In the genomic region with DNA sequence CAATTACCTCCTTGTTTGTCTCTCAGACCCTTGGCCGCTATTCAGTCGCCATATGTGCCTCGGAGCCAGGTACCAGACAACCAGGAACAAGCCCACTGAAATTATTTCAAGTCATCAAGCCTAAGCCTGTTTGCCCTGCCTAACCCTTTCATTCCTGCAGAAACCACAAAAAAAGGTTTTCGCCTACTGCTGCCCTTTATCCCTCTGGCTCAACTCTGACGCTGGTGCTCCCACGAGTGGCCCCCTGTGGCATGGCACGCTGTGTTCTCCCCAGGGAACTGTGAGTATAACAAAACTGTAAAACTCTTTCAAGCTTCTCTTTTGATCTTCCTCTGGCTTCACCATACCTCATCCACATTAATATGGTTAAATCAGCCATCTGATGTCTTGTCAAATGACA, we compare ENCODE assay signal across 26 cellular contexts.
DNase-seq lines count a peak whose midpoint lies in the region; ATAC-seq, FAIRE-seq and TF ChIP-seq lines count a peak whose summit lies in the region.
"Had no signal": no experiment of that assay in that cellular context is flagged by ENCODE, and none has a peak within 500 bp of the region (broad histone marks: within the 10 kb centered on the region; RNA-seq: fewer than 3 reads in every experiment).

No MANE protein-coding gene starts in this region.

- H3K18ac ChIP-seq in neuronal stem cell (ENCODE audit: low read length), result no peak overlapping the region

- H3K27ac ChIP-seq in neuronal stem cell (replicated peaks; ENCODE audit: low read length), result no peak overlapping the region
- H3K27ac ChIP-seq: 22Rv1, dorsolateral prefrontal cortex, epithelial cell of prostate, heart left ventricle, left ventricle myocardium inferior, neutrophil, SJCRH30, skin epidermis had no signal

- H2BK12ac ChIP-seq in neuronal stem cell (ENCODE audit: low read length), result no peak overlapping the region

- no peak overlapping the region for H2AFZ ChIP-seq in neuronal stem cell (ENCODE audit: low read length)

- ATAC-seq in GM21825 (IDR thresholded peaks at IDR 0.05; ENCODE audit: unreplicated experiment), result no peak
- no peak for ATAC-seq in HG02763 (IDR thresholded peaks at IDR 0.05; ENCODE audit: unreplicated experiment)
- ATAC-seq: activated CD8-positive, alpha-beta memory T cell treated with anti-CD3 and anti-CD28 coated beads, Interleukin-2, amount 10 ng/mL, durations not matched to agents 7 days and 5 days; heart left ventricle; mucosa of descending colon; stimulated activated effector memory CD8-positive, alpha-beta T cell treated with anti-CD3 and anti-CD28 coated beads, Interleukin-12 subunit alpha, Interleukin-12 subunit beta, amount 100 ng/mL, for 72 hours; T-helper 17 cell had no signal

- H3K27me3 Mint-ChIP-seq in type B pancreatic cell, result no peaks in the 10 kb centered on the region
- H3K27me3 Mint-ChIP-seq: activated CD4-positive, alpha-beta T cell treated with anti-CD3 and anti-CD28 coated beads, Interleukin-2, amount 10 ng/mL, durations not matched to agents 7 days and 5 days; activated CD8-positive, alpha-beta memory T cell treated with anti-CD3 and anti-CD28 coated beads, Interleukin-2, amount 10 ng/mL, durations not matched to agents 7 days and 5 days; activated naive CD4-positive, alpha-beta T cell treated with anti-CD3 and anti-CD28 coated beads, Interleukin-2, amount 50 U/mL, for 24 hours; T-helper 17 cell had no signal

- no peaks in the 10 kb centered on the region for H3K9me3 ChIP-seq in neuronal stem cell (replicated peaks in 1 of 2; ENCODE audit: control insufficient read depth in 2 of 2, insufficient read depth in 1 of 2, low read depth in 1 of 2, low read length in 2 of 2)
- H3K9me3 ChIP-seq: heart left ventricle, left ventricle myocardium inferior, mucosa of descending colon, neutrophil, SJCRH30 had no signal

- no peak overlapping the region for H4K8ac ChIP-seq in neuronal stem cell (ENCODE audit: low read depth, low read length)

- TF ChIP-seq CTCF in bronchial epithelial cell (IDR thresholded peaks at IDR 0.05; ENCODE audit: insufficient read depth, low read length, severe bottlenecking), result no peak
- no peak for TF ChIP-seq CTCF in type B pancreatic cell (conservative IDR thresholded peaks at IDR 0.05)

- H3K4me1 Mint-ChIP-seq in type B pancreatic cell (ENCODE audit: unreplicated experiment), result no peaks in the 10 kb centered on the region
- H3K4me1 Mint-ChIP-seq: activated CD8-positive, alpha-beta memory T cell treated with anti-CD3 and anti-CD28 coated beads, Interleukin-2, amount 10 ng/mL, durations not matched to agents 7 days and 5 days; activated naive CD4-positive, alpha-beta T cell treated with anti-CD3 and anti-CD28 coated beads, Interleukin-2, amount 50 U/mL, for 24 hours; stimulated activated effector memory CD8-positive, alpha-beta T cell treated with anti-CD3 and anti-CD28 coated beads, Interleukin-12 subunit alpha, Interleukin-12 subunit beta, amount 100 ng/mL, for 72 hours; T-helper 17 cell had no signal

- no peak overlapping the region for H2BK5ac ChIP-seq in neuronal stem cell (ENCODE audit: low read length)

- no peak for FAIRE-seq in bronchial epithelial cell (lab: Jason Lieb, UNC)
- FAIRE-seq: GM12892 had no signal

- H3K36me3 ChIP-seq in bronchial epithelial cell (ENCODE audit: control insufficient read depth, insufficient read depth, low read length) (no peaks in the 10 kb centered on the region), neuronal stem cell (replicated peaks in 1 of 2; ENCODE audit: control insufficient read depth in 2 of 2, insufficient read depth in 2 of 2, low read length in 2 of 2) (no peaks in the 10 kb centered on the region)
- H3K36me3 ChIP-seq: heart left ventricle, left ventricle myocardium inferior, neutrophil, SJCRH30 had no signal

- H3K9ac ChIP-seq in neuronal stem cell (ENCODE audit: low read depth, low read length, poor library complexity), result no peak overlapping the region

- no peak overlapping the region for H2AK5ac ChIP-seq in neuronal stem cell (ENCODE audit: low read depth, low read length)

- no peak overlapping the region for H3K4me3 ChIP-seq in bronchial epithelial cell (ENCODE audit: low read depth, low read length)
- no peak overlapping the region for H3K4me3 ChIP-seq in neuronal stem cell (ENCODE audit: low read length in 2 of 2)
- H3K4me3 ChIP-seq: dorsolateral prefrontal cortex, heart left ventricle, left ventricle myocardium inferior, mucosa of descending colon, SJCRH30, skin epidermis had no signal

- H3K9me3 Mint-ChIP-seq in type B pancreatic cell, result no peaks in the 10 kb centered on the region
- H3K9me3 Mint-ChIP-seq: activated naive CD4-positive, alpha-beta T cell treated with anti-CD3 and anti-CD28 coated beads, Interleukin-2, amount 50 U/mL, for 24 hours had no signal

- no peak overlapping the region for H3K23ac ChIP-seq in neuronal stem cell (ENCODE audit: low read depth, low read length, poor library complexity)

- no peak overlapping the region for H2BK120ac ChIP-seq in neuronal stem cell (ENCODE audit: low read depth, low read length)

- DNase-seq in DMS153 (lab: John Stamatoyannopoulos, UW), result peak; percentile 30
- no peak for DNase-seq in DMS153 treated with DMSO at 0.1 percent for 48 hours (lab: John Stamatoyannopoulos, UW; ENCODE audit: unreplicated experiment)
- DNase-seq in NCI-H69 (lab: John Stamatoyannopoulos, UW), result peak; percentile 71
- peak; percentile 28 for DNase-seq in bronchial epithelial cell (ENCODE audit: low read depth)
- peak; percentile 11 for DNase-seq in neuronal stem cell (ENCODE audit: low spot score)
- no peak for DNase-seq in type B pancreatic cell (ENCODE audit: extremely low spot score, unreplicated experiment)
- DNase-seq: activated CD4-positive, alpha-beta T cell treated with anti-CD3 and anti-CD28 coated beads, Interleukin-2, amount 10 ng/mL, durations not matched to agents 7 days and 5 days; activated CD8-positive, alpha-beta memory T cell treated with anti-CD3 and anti-CD28 coated beads, Interleukin-2, amount 10 ng/mL, durations not matched to agents 7 days and 5 days; aorta; dorsolateral prefrontal cortex; heart left ventricle; left ventricle myocardium inferior; mucosa of descending colon; NCI-H748 treated with DMSO at 0.1 percent for 48 hours; stimulated activated CD4-positive, alpha-beta T cell treated with anti-CD3 and anti-CD28 coated beads, Interleukin-1b, Interleukin-23, amount 100 ng/mL, for 48 hours; T-helper 17 cell had no signal

- H2BK15ac ChIP-seq in neuronal stem cell (ENCODE audit: low read length), result no peak overlapping the region

- no peaks in the 10 kb centered on the region for H3K36me3 Mint-ChIP-seq in type B pancreatic cell
- H3K36me3 Mint-ChIP-seq: activated CD8-positive, alpha-beta memory T cell treated with anti-CD3 and anti-CD28 coated beads, Interleukin-2, amount 10 ng/mL, durations not matched to agents 7 days and 5 days; activated naive CD4-positive, alpha-beta T cell treated with anti-CD3 and anti-CD28 coated beads, Interleukin-2, amount 50 U/mL, for 24 hours; stimulated activated effector memory CD8-positive, alpha-beta T cell treated with anti-CD3 and anti-CD28 coated beads, Interleukin-12 subunit alpha, Interleukin-12 subunit beta, amount 100 ng/mL, for 72 hours had no signal

- no peak overlapping the region for H3K4ac ChIP-seq in neuronal stem cell (ENCODE audit: low read length)

- H3K27ac Mint-ChIP-seq in type B pancreatic cell, result no peak overlapping the region
- H3K27ac Mint-ChIP-seq: activated CD4-positive, alpha-beta T cell treated with anti-CD3 and anti-CD28 coated beads, Interleukin-2, amount 10 ng/mL, durations not matched to agents 7 days and 5 days; activated CD8-positive, alpha-beta memory T cell treated with anti-CD3 and anti-CD28 coated beads, Interleukin-2, amount 10 ng/mL, durations not matched to agents 7 days and 5 days; activated naive CD4-positive, alpha-beta T cell treated with anti-CD3 and anti-CD28 coated beads, Interleukin-2, amount 50 U/mL, for 24 hours; stimulated activated effector memory CD8-positive, alpha-beta T cell treated with anti-CD3 and anti-CD28 coated beads, Interleukin-12 subunit alpha, Interleukin-12 subunit beta, amount 100 ng/mL, for 72 hours; T-helper 17 cell had no signal

- no peak overlapping the region for H3K4me2 ChIP-seq in neuronal stem cell (ENCODE audit: insufficient read depth, low read length, poor library complexity, severe bottlenecking)

- WGBS in neuronal stem cell (ENCODE audit: extremely low coverage in 2 of 2, insufficient read length in 2 of 2, insufficient replicate concordance in 1 of 2), 2 donors, result no CpG with 5 or more reads among the region's 7 CpGs

- H3K79me1 ChIP-seq in neuronal stem cell (ENCODE audit: low read depth, low read length), result no peaks in the 10 kb centered on the region

- no peak overlapping the region for H4K91ac ChIP-seq in neuronal stem cell (ENCODE audit: low read depth, low read length, poor library complexity)

- H3K14ac ChIP-seq in neuronal stem cell (ENCODE audit: low read length), result no peak overlapping the region

- peaks cover 0 to 3% of the 10 kb centered on the region in 2 donors for H3K4me1 ChIP-seq in neuronal stem cell (ENCODE audit: control insufficient read depth in 2 of 2, insufficient read depth in 1 of 2, low read depth in 1 of 2, low read length in 2 of 2)
- H3K4me1 ChIP-seq: heart left ventricle, left ventricle myocardium inferior, SJCRH30 had no signal

- H3K27me3 ChIP-seq in bronchial epithelial cell (ENCODE audit: control insufficient read depth, insufficient read depth, low read length), result no peaks in the 10 kb centered on the region
- no peaks in the 10 kb centered on the region for H3K27me3 ChIP-seq in neuronal stem cell (ENCODE audit: control insufficient read depth in 3 of 3, insufficient read depth in 3 of 3, low read depth in 1 of 3, low read length in 3 of 3)
- H3K27me3 ChIP-seq: dorsolateral prefrontal cortex, heart left ventricle, neutrophil had no signal

- H3K4me3 Mint-ChIP-seq in type B pancreatic cell, result no peak overlapping the region
- H3K4me3 Mint-ChIP-seq: activated CD4-positive, alpha-beta T cell treated with anti-CD3 and anti-CD28 coated beads, Interleukin-2, amount 10 ng/mL, durations not matched to agents 7 days and 5 days; activated CD8-positive, alpha-beta memory T cell treated with anti-CD3 and anti-CD28 coated beads, Interleukin-2, amount 10 ng/mL, durations not matched to agents 7 days and 5 days; activated naive CD4-positive, alpha-beta T cell treated with anti-CD3 and anti-CD28 coated beads, Interleukin-2, amount 50 U/mL, for 24 hours; stimulated activated effector memory CD8-positive, alpha-beta T cell treated with anti-CD3 and anti-CD28 coated beads, Interleukin-12 subunit alpha, Interleukin-12 subunit beta, amount 100 ng/mL, for 72 hours; T-helper 17 cell had no signal

Comparison
In these comparisons a context has a peak if more than half of its experiments do, and no peak if none do; other contexts are left out.
1. DNase-seq: peak in DMS153 (single experiment), NCI-H69 (single experiment), bronchial epithelial cell (single experiment) and neuronal stem cell (single experiment); none in DMS153 treated with DMSO at 0.1 percent for 48 hours (single experiment) and type B pancreatic cell (single experiment).